Comparison of ENCODE assay signal across 8 cellular contexts in the genomic region with DNA sequence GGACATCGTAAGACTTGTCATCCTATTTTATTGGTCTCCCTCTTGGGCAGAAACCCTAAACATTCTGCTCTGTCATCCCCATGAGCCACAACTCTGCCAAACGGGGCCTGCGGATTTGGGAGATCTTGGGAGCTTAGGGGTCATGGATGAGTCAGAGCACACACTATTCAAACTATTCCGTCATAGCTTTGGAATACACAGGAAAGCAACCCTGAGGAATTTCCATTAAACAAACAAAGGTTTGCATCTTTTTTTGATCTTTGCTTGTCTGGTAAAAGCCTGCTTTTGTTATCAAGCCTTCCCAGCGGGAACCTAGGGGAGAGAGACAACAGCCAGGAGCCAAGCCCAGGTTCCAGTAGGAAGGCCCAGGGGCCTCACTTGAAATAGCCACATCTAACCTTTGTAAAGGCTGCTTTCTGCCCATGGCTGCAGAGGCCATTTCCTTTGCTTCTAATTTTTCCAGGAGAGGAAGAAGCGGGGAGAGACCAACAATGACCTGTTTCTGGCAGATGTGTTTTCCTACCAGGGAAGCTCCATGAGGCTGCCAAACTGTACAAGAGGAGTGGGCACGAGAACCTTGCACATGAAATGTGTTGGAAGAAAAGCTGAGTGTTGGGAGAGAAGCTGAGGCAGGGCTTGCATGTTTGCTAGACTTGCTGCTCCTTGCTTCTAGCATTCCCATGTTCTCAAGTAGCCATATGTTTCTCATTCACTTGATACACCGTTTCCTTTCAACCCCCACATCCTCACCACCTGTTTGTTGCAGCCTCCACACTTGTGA. TPM values are rescaled to one million over a fixed set of nuclear protein-coding genes. Genes with fewer than 3 reads are reported as not detected.
DNase-seq lines count a peak whose midpoint lies in the region; TF ChIP-seq lines count a peak whose summit lies in the region.
"Not testable (repeated sequence)": the region's sequence is repeated elsewhere in the genome, so short reads cannot be mapped to it uniquely, and the experiment has no call there.

No MANE protein-coding gene starts in this region.

- H3K9ac ChIP-seq in HUES6 (ENCODE audit: low read length) = peak overlapping the region; percentile 77

- peak overlapping the region; percentile 90; the same call in 1 of the 2 replicates for H3K27ac ChIP-seq in HUES6 (ENCODE audit: low read depth, low read length)
- peak overlapping the region; percentile 10 for H3K27ac ChIP-seq in layer of hippocampus (ENCODE audit: low read depth, low read length)
- H3K27ac ChIP-seq in osteoblast (ENCODE audit: low read depth, low read length) = peak overlapping the region; percentile 90
- peak overlapping the region in 3 of 4 donors; percentile 34 to 69 (median 62) for H3K27ac ChIP-seq in tibial nerve

- not testable (repeated sequence) for H3K36me3 ChIP-seq in Caco-2 (ENCODE audit: control insufficient read depth, insufficient read depth, low read length)
- peaks cover 57% of the 10 kb centered on the region for H3K36me3 ChIP-seq in HUES6 (ENCODE audit: control insufficient read depth, insufficient read depth, low read length)
- peaks cover 45% of the 10 kb centered on the region for H3K36me3 ChIP-seq in osteoblast (ENCODE audit: insufficient read depth, low read length)
- H3K36me3 ChIP-seq in tibial nerve = peaks cover 0 to 67% (median 0%) of the 10 kb centered on the region in 3 donors

- not testable (repeated sequence) for H3K4me2 ChIP-seq in osteoblast (ENCODE audit: insufficient read depth, low read length)

- not testable (repeated sequence) for H4K20me1 ChIP-seq in osteoblast (ENCODE audit: insufficient read depth, low read length)

- 39 to 41% methylated on average over 8 of the region's 8 CpGs for WGBS in tibial nerve, 2 donors

- not testable (repeated sequence) for H3K4me3 ChIP-seq in Caco-2 (ENCODE audit: low read depth, low read length); HUES6 (ENCODE audit: low read depth, low read length); cardiac fibroblast (replicated peaks in 1 of 2; ENCODE audit: low read depth in 2 of 2, low read length in 2 of 2); fibroblast of pulmonary artery (replicated peaks; ENCODE audit: low read depth, low read length); osteoblast (ENCODE audit: insufficient read depth, low read length); tibial nerve

- POLR2A ChIA-PET in Caco-2 (lab: Charles Lee) = not testable (repeated sequence)

- not testable (repeated sequence) for H3K9me3 Mint-ChIP-seq in Caco-2 (ENCODE audit: unreplicated experiment)

- peak overlapping the region; percentile 73 for H3K27ac Mint-ChIP-seq in Caco-2 (ENCODE audit: unreplicated experiment)

- peak overlapping the region; percentile 35 for H3K4me3 Mint-ChIP-seq in Caco-2 (ENCODE audit: unreplicated experiment)

- DNase-seq in Caco-2 (peak; percentile 45), SW 1271 (lab: John Stamatoyannopoulos, UW) (peak; percentile 62 to 70), cardiac fibroblast (ENCODE audit: low read depth in 2 of 2) (peak; percentile 62 to 69), fibroblast of pulmonary artery (ENCODE audit: low read depth) (peak; percentile 76)
- DNase-seq in osteoblast (ENCODE audit: insufficient read length, low spot score, missing footprints); tibial nerve (ENCODE audit: low spot score in 2 of 2): not testable (repeated sequence)

- peaks cover 67% of the 10 kb centered on the region for H3K36me3 Mint-ChIP-seq in Caco-2 (ENCODE audit: insufficient read depth, unreplicated experiment)

- CTCF ChIA-PET in Caco-2 (lab: Charles Lee) = not testable (repeated sequence)

- H3K4me1 Mint-ChIP-seq in Caco-2 (ENCODE audit: low read depth, unreplicated experiment) = peaks cover 16% of the 10 kb centered on the region

- not testable (repeated sequence) for BruUV-seq in Caco-2 (replicated peaks; lab: Mats Ljungman, UMichigan)

- not testable (repeated sequence) for H3K79me2 ChIP-seq in osteoblast (ENCODE audit: insufficient read depth, low read length)

- H3K4me1 ChIP-seq in Caco-2 = not testable (repeated sequence)
- H3K4me1 ChIP-seq in HUES6 (ENCODE audit: control insufficient read depth, insufficient read depth, low read length) (peaks cover 33% of the 10 kb centered on the region), osteoblast (ENCODE audit: insufficient read depth, low read length) (peaks cover 19% of the 10 kb centered on the region), tibial nerve (peaks cover 0 to 18% (median 6%) of the 10 kb centered on the region in 4 donors)

- not testable (repeated sequence) for TF ChIP-seq CTCF in Caco-2 (IDR thresholded peaks at IDR 0.05; ENCODE audit: insufficient read depth in 1 of 2, low read depth in 1 of 2, low read length in 1 of 2, severe bottlenecking in 1 of 2, unreplicated experiment in 1 of 2); cardiac fibroblast (IDR thresholded peaks at IDR 0.05; ENCODE audit: low read depth, low read length); fibroblast of pulmonary artery (IDR thresholded peaks at IDR 0.05; ENCODE audit: low read length, missing control alignments); osteoblast (IDR thresholded peaks at IDR 0.05; ENCODE audit: extremely low read depth, low read depth, low read length); tibial nerve (IDR thresholded peaks at IDR 0.05)

- H3K27me3 ChIP-seq in Caco-2 (replicated peaks; ENCODE audit: control insufficient read depth, insufficient read depth, low read length); HUES6 (ENCODE audit: control insufficient read depth, insufficient read depth, low read length); layer of hippocampus (ENCODE audit: control insufficient read depth, insufficient read depth, low read length); osteoblast (ENCODE audit: insufficient read depth, low read length); tibial nerve: not testable (repeated sequence)

- intact Hi-C loops in Caco-2 (cut with micrococcal nuclease; ENCODE audit: unreplicated experiment) = not testable (repeated sequence)

- not testable (repeated sequence) for H2AFZ ChIP-seq in osteoblast (ENCODE audit: low read length)

- not testable (repeated sequence) for H3K27me3 Mint-ChIP-seq in Caco-2 (ENCODE audit: insufficient read depth, unreplicated experiment)

- TF ChIP-seq EP300 in tibial nerve (IDR thresholded peaks at IDR 0.05) = not testable (repeated sequence)

- not testable (repeated sequence) for TF ChIP-seq POLR2A in tibial nerve (IDR thresholded peaks at IDR 0.05)

- not testable (repeated sequence) for H3K9me3 ChIP-seq in Caco-2; HUES6 (ENCODE audit: control insufficient read depth, insufficient read depth, low read depth, low read length); osteoblast (ENCODE audit: low read depth, low read length); tibial nerve

RNA-seq across cellular contexts. Expression of a gene that starts 39.5 kb away (rescaled TPM):
- total RNA-seq in Caco-2 (2022) = 0.14 and 0.49 TPM in 2 replicates
- under 0.01 TPM in 2 replicates for total RNA-seq in osteoblast
- 1 to 10 TPM in 1 of 4 donors, under 1 TPM in 3; 0.22 to 2.2 (median 0.46) TPM for total RNA-seq in tibial nerve

RNA-seq across cellular contexts. Expression of a gene that starts 50.8 kb away (rescaled TPM):
- total RNA-seq in Caco-2 (2022) = 33.5 and 39.8 TPM in 2 replicates
- total RNA-seq in osteoblast = 37.1 and 41.3 TPM in 2 replicates
- 10 to 100 TPM; 15.5 to 42.0 (median 32.8) TPM for total RNA-seq in tibial nerve

RNA-seq across cellular contexts. Expression of a gene that starts 51.0 kb away (rescaled TPM):
- total RNA-seq in Caco-2 (2022) (21.9 and 30.0 TPM in 2 replicates), osteoblast (30.4 and 30.6 TPM in 2 replicates), tibial nerve (10 to 100 TPM; 36.6 to 74.4 (median 43.3) TPM)

Comparison
In these comparisons a context has a peak if more than half of its experiments do, and no peak if none do; other contexts are left out.
1. H3K27ac ChIP-seq: peak in every context shown above with its lines; median percentile 90 in HUES6; 90 in osteoblast; 62 in tibial nerve; 10 in layer of hippocampus.